ENCODE assay signal across 27 cellular contexts in genomic region chr1:46168463-46168862, GRCh38. TPM values are rescaled to one million over a fixed set of nuclear protein-coding genes. Genes with fewer than 3 reads are reported as not detected.
DNase-seq lines count a peak whose midpoint lies in the region; ATAC-seq and TF ChIP-seq lines count a peak whose summit lies in the region.
"Had no signal": no experiment of that assay in that cellular context is flagged by ENCODE, and none has a peak within 500 bp of the region (broad histone marks: within the 10 kb centered on the region; RNA-seq: fewer than 3 reads in every experiment).

No MANE protein-coding gene starts in this region.

- intact Hi-C loops in adrenal gland (cut with DNase I) (no loop called here), uterus (cut with DNase I; ENCODE audit: low total_unique reads) (no loop called here)

- no peak for TF ChIP-seq POLR2A in adrenal gland (IDR thresholded peaks at IDR 0.05)
- no peak for TF ChIP-seq POLR2A in uterus (IDR thresholded peaks at IDR 0.05)

- H3K9me2 ChIP-seq in SK-N-SH: no peaks in the 10 kb centered on the region

- no peaks in the 10 kb centered on the region for H3K36me3 Mint-ChIP-seq in CD4-positive, CD25-positive, alpha-beta regulatory T cell
- H3K36me3 Mint-ChIP-seq: IgD-negative memory B cell had no signal

- H3K9ac ChIP-seq in SK-N-SH (no peak overlapping the region), mesenchymal stem cell (ENCODE audit: low read length) (no peak overlapping the region)

- no peaks in the 10 kb centered on the region for H4K20me1 ChIP-seq in SK-N-SH (ENCODE audit: insufficient read depth)

- H3K9me3 ChIP-seq in SK-N-SH (no peaks in the 10 kb centered on the region), adrenal gland (replicated peaks in 1 of 3) (no peaks in the 10 kb centered on the region), mesenchymal stem cell (ENCODE audit: control insufficient read depth, low read length) (no peaks in the 10 kb centered on the region), uterus (no peaks in the 10 kb centered on the region)
- no peaks in the 10 kb centered on the region for H3K9me3 ChIP-seq in CD4-positive, CD25-positive, alpha-beta regulatory T cell (ENCODE audit: control insufficient read depth in 2 of 2, low read length in 2 of 2)
- H3K9me3 ChIP-seq: Caco-2, HAP-1 had no signal

- no peak overlapping the region for H3K23ac ChIP-seq in mesenchymal stem cell (ENCODE audit: low read length in 2 of 2)

- H3K27me3 Mint-ChIP-seq in CD4-positive, CD25-positive, alpha-beta regulatory T cell: peaks cover 9% of the 10 kb centered on the region

- H4K8ac ChIP-seq in mesenchymal stem cell (ENCODE audit: low read length): no peak overlapping the region

- no peak overlapping the region for H2AFZ ChIP-seq in SK-N-SH (ENCODE audit: low read depth)
- H2AFZ ChIP-seq in mesenchymal stem cell (ENCODE audit: low read depth, low read length): no peak overlapping the region

- POLR2A ChIA-PET in SK-N-SH (lab: Yijun Ruan, JAX): interaction anchor here (1.2 kb wide), 1 partner anchor 36 kb away, joined by 3 read pairs; the partner anchor contains the start of gene PIK3R3

- peaks cover 5 to 21% (median 8%) of the 10 kb centered on the region in 4 donors for H3K4me1 Mint-ChIP-seq in CD4-positive, CD25-positive, alpha-beta regulatory T cell

- H2BK5ac ChIP-seq in mesenchymal stem cell (ENCODE audit: low read depth, low read length, poor library complexity, severe bottlenecking): no peak overlapping the region

- no peaks in the 10 kb centered on the region for H3K79me1 ChIP-seq in mesenchymal stem cell (replicated peaks; ENCODE audit: low read length, poor library complexity, severe bottlenecking)

- no peak overlapping the region for H3K18ac ChIP-seq in mesenchymal stem cell (ENCODE audit: low read depth in 1 of 2, low read length in 2 of 2)

- no peak overlapping the region for H2AK5ac ChIP-seq in mesenchymal stem cell (ENCODE audit: low read length, severe bottlenecking)

- H3K36me3 ChIP-seq in SK-N-SH (replicated peaks in 1 of 2; ENCODE audit: control insufficient read depth in 1 of 2, insufficient read depth in 2 of 2, low read length in 1 of 2) (no peaks in the 10 kb centered on the region), adrenal gland (replicated peaks in 1 of 2) (no peaks in the 10 kb centered on the region), mesenchymal stem cell (ENCODE audit: control insufficient read depth in 1 of 2, insufficient read depth in 2 of 2, low read depth in 1 of 2, low read length in 2 of 2) (no peaks in the 10 kb centered on the region), uterus (no peaks in the 10 kb centered on the region)
- H3K36me3 ChIP-seq in CD4-positive, CD25-positive, alpha-beta regulatory T cell (ENCODE audit: control insufficient read depth, insufficient read depth, low read length): no peaks in the 10 kb centered on the region
- H3K36me3 ChIP-seq: HAP-1 had no signal

- no peaks in the 10 kb centered on the region for H3K79me2 ChIP-seq in SK-N-SH (ENCODE audit: insufficient read depth)

- no peak overlapping the region for H4K91ac ChIP-seq in mesenchymal stem cell (ENCODE audit: low read length)

- TF ChIP-seq RAD21 in SK-N-SH (IDR thresholded peaks at IDR 0.05; ENCODE audit: low read length): no peak

- ATAC-seq in SK-N-SH treated with all-trans-retinoic acid at 6 μM for 48 hours: no peak
- no peak for ATAC-seq in CD4-positive, CD25-positive, alpha-beta regulatory T cell (ENCODE audit: low read depth in 2 of 2)
- ATAC-seq: GM12878 had no signal

- TF ChIP-seq CTCF in SK-N-SH (IDR thresholded peaks at IDR 0.05) (no peak), adrenal gland (IDR thresholded peaks at IDR 0.05) (no peak), uterus (IDR thresholded peaks at IDR 0.05) (no peak)

- H3K4me2 ChIP-seq in SK-N-SH (no peak overlapping the region), mesenchymal stem cell (ENCODE audit: low read length, poor library complexity, severe bottlenecking) (no peak overlapping the region)

- H3F3A ChIP-seq in SK-N-SH (replicated peaks; ENCODE audit: insufficient read depth): no peaks in the 10 kb centered on the region

- H3K9me3 Mint-ChIP-seq in CD4-positive, CD25-positive, alpha-beta regulatory T cell: peaks cover 0 to 1% (median 0%) of the 10 kb centered on the region in 7 donors
- H3K9me3 Mint-ChIP-seq: IgD-negative memory B cell had no signal

- no peak for TF ChIP-seq EP300 in SK-N-SH (IDR thresholded peaks at IDR 0.05; ENCODE audit: borderline replicate concordance in 1 of 2, low read depth in 1 of 2, low read length in 1 of 2)

- no peak overlapping the region for H3K14ac ChIP-seq in mesenchymal stem cell (ENCODE audit: low read length in 2 of 2)

- H3K4me1 ChIP-seq in SK-N-SH (ENCODE audit: control insufficient read depth in 1 of 2, insufficient read depth in 2 of 2, low read depth in 1 of 2, low read length in 1 of 2): peaks cover 3 to 5% of the 10 kb centered on the region in 2 experiments; a peak in 2 of 4 replicates
- peaks cover 6% of the 10 kb centered on the region for H3K4me1 ChIP-seq in CD4-positive, CD25-positive, alpha-beta regulatory T cell (ENCODE audit: control insufficient read depth, insufficient read depth, low read length, poor library complexity, severe bottlenecking)
- peaks cover 3 to 32% of the 10 kb centered on the region in 2 donors for H3K4me1 ChIP-seq in adrenal gland (replicated peaks in 1 of 2)
- peaks cover 16% of the 10 kb centered on the region for H3K4me1 ChIP-seq in mesenchymal stem cell (ENCODE audit: control insufficient read depth, insufficient read depth, low read depth, low read length)
- H3K4me1 ChIP-seq in uterus: no peaks in the 10 kb centered on the region
- H3K4me1 ChIP-seq: HAP-1 had no signal

- peak; percentile 16 for DNase-seq in SK-N-SH
- no peak for DNase-seq in CD4-positive, CD25-positive, alpha-beta regulatory T cell
- DNase-seq in adrenal gland: peak in 4 of 7 donors; percentile 36 to 62 (median 46)
- DNase-seq in mesenchymal stem cell: peak; percentile 36
- no peak for DNase-seq in uterus
- no peak for DNase-seq in DMS153 (lab: John Stamatoyannopoulos, UW)
- DNase-seq in DMS53 treated with DMSO at 0.1 percent for 48 hours (lab: John Stamatoyannopoulos, UW; ENCODE audit: unreplicated experiment): no peak
- DNase-seq: AML-193; Caco-2; EL; Kasumi-1; MM.1S; NCI-H1092; NCI-H146; NCI-H2081; NCI-H2171 treated with DMSO at 0.1 percent for 48 hours; NCI-H446 treated with DMSO at 0.1 percent for 48 hours; NK-92 treated with Interleukin-12 subunit alpha and Interleukin-12 subunit beta, amount 100 ng/mL, for 24 hours; SHP77 had no signal

- H2BK15ac ChIP-seq in mesenchymal stem cell (ENCODE audit: low read depth, poor library complexity, severe bottlenecking): no peak overlapping the region

- H3K4me3 ChIP-seq in SK-N-SH (ENCODE audit: low read depth in 2 of 2, low read length in 1 of 2) (no peak overlapping the region), adrenal gland (no peak overlapping the region), mesenchymal stem cell (ENCODE audit: insufficient read depth in 1 of 2, low read depth in 1 of 2, low read length in 2 of 2) (no peak overlapping the region), uterus (no peak overlapping the region)
- H3K4me3 ChIP-seq in CD4-positive, CD25-positive, alpha-beta regulatory T cell (ENCODE audit: low read depth, low read length): no peak overlapping the region
- H3K4me3 ChIP-seq: GM12878, HAP-1 had no signal

- CTCF ChIA-PET in SK-N-SH (lab: Yijun Ruan, JAX): interaction anchor here (1.0 to 2.2 kb wide), 3 partner anchors 11 to 55 kb away, joined by 3 to 8 read pairs (median 4); no protein-coding TSS in a partner anchor

- H3K4me3 Mint-ChIP-seq in CD4-positive, CD25-positive, alpha-beta regulatory T cell: peak overlapping the region in 2 of 4 donors; percentile 94 to 97

- no peak overlapping the region for H3K4ac ChIP-seq in mesenchymal stem cell (ENCODE audit: low read depth in 1 of 2, low read length in 2 of 2)

- H2BK12ac ChIP-seq in mesenchymal stem cell (ENCODE audit: low read length in 2 of 2): no peak overlapping the region

- H3K27me3 ChIP-seq in SK-N-SH (ENCODE audit: insufficient read depth) (no peaks in the 10 kb centered on the region), adrenal gland (no peaks in the 10 kb centered on the region), mesenchymal stem cell (ENCODE audit: control insufficient read depth in 1 of 2, insufficient read depth in 1 of 2, low read length in 2 of 2) (peaks cover 46 to 70% of the 10 kb centered on the region in 2 experiments), uterus (no peaks in the 10 kb centered on the region)
- no peaks in the 10 kb centered on the region for H3K27me3 ChIP-seq in CD4-positive, CD25-positive, alpha-beta regulatory T cell (ENCODE audit: control insufficient read depth, insufficient read depth, low read length)

- peak overlapping the region in 2 of 3 donors; percentile 23 to 96 for H3K27ac Mint-ChIP-seq in CD4-positive, CD25-positive, alpha-beta regulatory T cell
- H3K27ac Mint-ChIP-seq: IgD-negative memory B cell had no signal

- WGBS in SK-N-SH (ENCODE audit: low lambda C conversion rate): no CpG with 5 or more reads among the region's 1 CpG
- WGBS in adrenal gland, 4 donors: 45 to 53% (median 50%) methylated on average over 1 of the region's 1 CpG; no CpG with 5 or more reads in 1 of the 4 donors
- 100% methylated on average over 1 of the region's 1 CpG for WGBS in mesenchymal stem cell

- no peak overlapping the region for H2BK120ac ChIP-seq in mesenchymal stem cell (ENCODE audit: low read depth, low read length)

- H3K27ac ChIP-seq in SK-N-SH (ENCODE audit: low read depth in 2 of 2, low read length in 1 of 2): no peak overlapping the region
- H3K27ac ChIP-seq in CD4-positive, CD25-positive, alpha-beta regulatory T cell (ENCODE audit: insufficient read depth, low read length, poor library complexity, severe bottlenecking): no peak overlapping the region
- H3K27ac ChIP-seq in adrenal gland: peak overlapping the region in 1 of 5 donors; percentile 25
- no peak overlapping the region for H3K27ac ChIP-seq in mesenchymal stem cell (ENCODE audit: low read length, poor library complexity, severe bottlenecking)
- no peak overlapping the region for H3K27ac ChIP-seq in uterus
- H3K27ac ChIP-seq: 22Rv1, C4-2B, HL-60 had no signal

RNA-seq across cellular contexts. Expression of gene TSPAN1, which starts 6.4 kb away (rescaled TPM):
- polyA plus RNA-seq in SK-N-SH (2012; rRNA removed) (12.2 and 13.9 TPM in 2 replicates), adrenal gland (1 to 10 TPM; 4.7 to 8.2 (median 6.5) TPM)
- 9.8 and 13.5 TPM in 2 replicates for polyA plus RNA-seq in SK-N-SH (2012; cell fraction: cytosol; rRNA removed)
- 10.2 and 14.0 TPM in 2 replicates for polyA plus RNA-seq in SK-N-SH (2012; cell fraction: nucleus; rRNA removed)
- not detected for total RNA-seq in CD4-positive, CD25-positive, alpha-beta regulatory T cell
- polyA plus RNA-seq in CD4-positive, CD25-positive, alpha-beta regulatory T cell: not detected
- total RNA-seq in adrenal gland (10 to 100 TPM in 5 of 8 donors, 1 to 10 TPM in 3; 3.2 to 44.6 (median 12.3) TPM), uterus (10 to 100 TPM in 3 of 4 donors, 1 to 10 TPM in 1; 4.1 to 62.8 (median 29.1) TPM)
- 0.12 TPM for polyA plus RNA-seq in mesenchymal stem cell (2013, experiment 1 of 2)
- polyA plus RNA-seq in mesenchymal stem cell (2013, experiment 2 of 2): 0.23 TPM
- polyA plus RNA-seq: IgD-negative memory B cell had no signal

RNA-seq across cellular contexts. Expression of gene P3R3URF, which starts 7.8 kb away (rescaled TPM):
- polyA plus RNA-seq in SK-N-SH (2012; rRNA removed) (not detected in 2 replicates), adrenal gland (not detected)
- polyA plus RNA-seq in SK-N-SH (2012; cell fraction: cytosol; rRNA removed): not detected in 2 replicates
- polyA plus RNA-seq in SK-N-SH (2012; cell fraction: nucleus; rRNA removed): not detected in 2 replicates
- total RNA-seq in CD4-positive, CD25-positive, alpha-beta regulatory T cell: not detected
- not detected for polyA plus RNA-seq in CD4-positive, CD25-positive, alpha-beta regulatory T cell
- total RNA-seq in adrenal gland (not detected), uterus (not detected)
- polyA plus RNA-seq in mesenchymal stem cell (2013, experiment 1 of 2): not detected
- polyA plus RNA-seq in mesenchymal stem cell (2013, experiment 2 of 2): not detected
- total RNA-seq: Caco-2, GM12878, HT1080 had no signal
- polyA plus RNA-seq: GM12878, IgD-negative memory B cell had no signal

RNA-seq across cellular contexts. Expression of gene POMGNT1, which starts 29.8 kb away (rescaled TPM):
- polyA plus RNA-seq in SK-N-SH (2012; rRNA removed): 165 and 198 TPM in 2 replicates
- polyA plus RNA-seq in SK-N-SH (2012; cell fraction: cytosol; rRNA removed): 92.0 and 140 TPM in 2 replicates
- polyA plus RNA-seq in SK-N-SH (2012; cell fraction: nucleus; rRNA removed): 333 and 360 TPM in 2 replicates
- 32.5 TPM for total RNA-seq in CD4-positive, CD25-positive, alpha-beta regulatory T cell
- 10 to 100 TPM; 28.9 to 35.8 (median 32.5) TPM for polyA plus RNA-seq in CD4-positive, CD25-positive, alpha-beta regulatory T cell
- total RNA-seq in adrenal gland: 100 to 1,000 TPM in 2 of 8 donors, 10 to 100 TPM in 6; 44.6 to 126 (median 81.9) TPM
- 100 to 1,000 TPM in 2 of 3 donors, 10 to 100 TPM in 1; 73.0 to 149 (median 101) TPM for polyA plus RNA-seq in adrenal gland
- polyA plus RNA-seq in mesenchymal stem cell (2013, experiment 1 of 2): 55.9 TPM
- 60.5 TPM for polyA plus RNA-seq in mesenchymal stem cell (2013, experiment 2 of 2)
- total RNA-seq in uterus: 10 to 100 TPM in 3 of 4 donors, 1 to 10 TPM in 1; 5.6 to 67.2 (median 31.8) TPM

RNA-seq across cellular contexts. Expression of gene LURAP1, which starts 34.7 kb away (rescaled TPM):
- polyA plus RNA-seq in SK-N-SH (2012; rRNA removed) (4.6 and 5.1 TPM in 2 replicates), adrenal gland (1 to 10 TPM; 3.3 to 7.4 (median 5.0) TPM)
- polyA plus RNA-seq in SK-N-SH (2012; cell fraction: cytosol; rRNA removed): 2.4 and 2.9 TPM in 2 replicates
- polyA plus RNA-seq in SK-N-SH (2012; cell fraction: nucleus; rRNA removed): 7.8 and 9.1 TPM in 2 replicates
- total RNA-seq in CD4-positive, CD25-positive, alpha-beta regulatory T cell: not detected
- not detected for polyA plus RNA-seq in CD4-positive, CD25-positive, alpha-beta regulatory T cell
- total RNA-seq in adrenal gland (10 to 100 TPM in 1 of 8 donors, 1 to 10 TPM in 7; 6.2 to 10.0 (median 9.0) TPM), uterus (10 to 100 TPM in 1 of 4 donors, 1 to 10 TPM in 3; 4.1 to 19.8 (median 5.9) TPM)
- 1.2 TPM for polyA plus RNA-seq in mesenchymal stem cell (2013, experiment 1 of 2)
- 1.1 TPM for polyA plus RNA-seq in mesenchymal stem cell (2013, experiment 2 of 2)
- total RNA-seq: Caco-2 had no signal
- polyA plus RNA-seq: IgD-negative memory B cell had no signal

RNA-seq across cellular contexts. Expression of gene PIK3R3, which starts 36.0 kb away (rescaled TPM):
- 4.0 and 6.2 TPM in 2 replicates for polyA plus RNA-seq in SK-N-SH (2012; rRNA removed)
- 6.1 and 6.2 TPM in 2 replicates for polyA plus RNA-seq in SK-N-SH (2012; cell fraction: cytosol; rRNA removed)
- 5.0 and 8.1 TPM in 2 replicates for polyA plus RNA-seq in SK-N-SH (2012; cell fraction: nucleus; rRNA removed)
- 4.9 TPM for total RNA-seq in CD4-positive, CD25-positive, alpha-beta regulatory T cell
- 1 to 10 TPM; 3.2 to 7.7 (median 5.0) TPM for polyA plus RNA-seq in CD4-positive, CD25-positive, alpha-beta regulatory T cell
- total RNA-seq in adrenal gland: 10 to 100 TPM; 17.2 to 47.3 (median 22.8) TPM
- polyA plus RNA-seq in adrenal gland: 10 to 100 TPM; 11.1 to 25.4 (median 16.7) TPM
- 13.9 TPM for polyA plus RNA-seq in mesenchymal stem cell (2013, experiment 1 of 2)
- polyA plus RNA-seq in mesenchymal stem cell (2013, experiment 2 of 2): 13.7 TPM
- total RNA-seq in uterus: 10 to 100 TPM; 23.5 to 83.7 (median 38.3) TPM

Comparison
In these comparisons a context has a peak if more than half of its experiments do, and no peak if none do; other contexts are left out.
1. DNase-seq: peak in SK-N-SH (single experiment), adrenal gland (4 of 7) and mesenchymal stem cell (single experiment); none in CD4-positive, CD25-positive, alpha-beta regulatory T cell (0 of 3), uterus (0 of 2), DMS153 (single experiment) and DMS53 treated with DMSO at 0.1 percent for 48 hours (single experiment).